ENCODE assay signal across 8 cellular contexts in the genomic region with DNA sequence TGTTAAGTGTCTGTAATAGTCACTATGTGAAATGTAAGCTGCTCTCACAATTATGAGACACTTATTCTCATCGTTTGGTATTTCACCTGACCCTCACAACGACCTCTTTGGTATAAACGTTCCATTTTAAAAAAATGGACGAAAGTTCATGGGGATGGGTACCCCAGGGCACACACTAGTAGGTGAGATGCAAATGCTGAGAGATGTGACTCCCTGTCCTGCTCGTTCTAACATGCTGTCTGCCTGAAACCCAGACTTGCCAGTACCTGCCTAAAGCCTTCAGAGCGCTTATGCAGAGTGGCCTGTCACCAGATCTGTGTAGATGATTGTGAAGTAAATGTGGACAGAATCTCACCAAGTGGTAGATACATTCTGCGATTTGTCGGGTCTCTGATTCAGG. TPM values are rescaled to one million over a fixed set of nuclear protein-coding genes. Genes with fewer than 3 reads are reported as not detected.
DNase-seq lines count a peak whose midpoint lies in the region; ATAC-seq and TF ChIP-seq lines count a peak whose summit lies in the region.
"Not testable (repeated sequence)": the region's sequence is repeated elsewhere in the genome, so short reads cannot be mapped to it uniquely, and the experiment has no call there.

No MANE protein-coding gene starts in this region.

- H3K9me2 ChIP-seq in PC-9 (ENCODE audit: insufficient read depth), result not testable (repeated sequence)

- H2AFZ ChIP-seq in PC-9, result peak overlapping the region; percentile 74; the same call in 1 of the 2 replicates

- H3F3A ChIP-seq in PC-9 (ENCODE audit: insufficient read depth, low read depth), result not testable (repeated sequence)

- H3K4me1 ChIP-seq in PC-9 (replicated peaks; ENCODE audit: insufficient read depth); foreskin keratinocyte; muscle layer of colon (ENCODE audit: insufficient read depth, low read length); stomach: not testable (repeated sequence)

- TF ChIP-seq POLR2A in stomach (IDR thresholded peaks at IDR 0.05), result not testable (repeated sequence)

- not testable (repeated sequence) for TF ChIP-seq CTCF in PC-9 (conservative IDR thresholded peaks at IDR 0.05); astrocyte of the cerebellum (IDR thresholded peaks at IDR 0.05; ENCODE audit: low read depth, low read length, missing control alignments); foreskin keratinocyte (conservative IDR thresholded peaks at IDR 0.05); stomach (IDR thresholded peaks at IDR 0.05)

- peak overlapping the region; percentile 81 for H3K4me2 ChIP-seq in PC-9

- CTCF ChIA-PET in PC-9 (lab: Charles Lee), result not testable (repeated sequence)

- H3K36me3 ChIP-seq in PC-9 (ENCODE audit: low read depth); muscle layer of colon (ENCODE audit: insufficient read depth, low read length); stomach: not testable (repeated sequence)

- not testable (repeated sequence) for H3K9me3 ChIP-seq in PC-9 (ENCODE audit: insufficient read depth, low read depth); muscle layer of colon (ENCODE audit: low read length); stomach

- ATAC-seq in GM21515 (IDR thresholded peaks at IDR 0.05; ENCODE audit: unreplicated experiment) (peak; percentile 25), HG03103 (IDR thresholded peaks at IDR 0.05; ENCODE audit: low read depth, unreplicated experiment) (peak; percentile 17), foreskin keratinocyte (peak; percentile 92)

- peak; percentile 0 for DNase-seq in EL
- not testable (repeated sequence) for DNase-seq in PC-9; astrocyte of the cerebellum (ENCODE audit: low read depth); stomach
- DNase-seq in foreskin keratinocyte, result peak; percentile 59 to 77

- H3K4me3 ChIP-seq in PC-9 (peak overlapping the region; percentile 62), astrocyte of the cerebellum (ENCODE audit: low read depth, low read length) (peak overlapping the region; percentile 45), muscle layer of colon (ENCODE audit: low read depth in 1 of 2, low read length in 2 of 2) (peak overlapping the region; percentile 13 to 59), stomach (peak overlapping the region; percentile 49 to 59 (median 54))

- not testable (repeated sequence) for H3K9ac ChIP-seq in muscle layer of colon (ENCODE audit: low read length)

- in situ Hi-C loops in astrocyte of the cerebellum (cut with HindIII; ENCODE audit: low sequenced_read_pairs), result not testable (repeated sequence)

- BruUV-seq in PC-9 (replicated peaks; lab: Mats Ljungman, UMichigan), result not testable (repeated sequence)

- intact Hi-C loops in PC-9 (cut with micrococcal nuclease; ENCODE audit: unreplicated experiment); stomach (cut with DNase I; ENCODE audit: low total_unique reads): not testable (repeated sequence)

- H3K27ac ChIP-seq in PC-9; muscle layer of colon (ENCODE audit: low read depth, low read length): not testable (repeated sequence)
- peak overlapping the region; percentile 72 for H3K27ac ChIP-seq in foreskin keratinocyte
- peak overlapping the region in 4 of 5 donors; percentile 60 to 81 (median 71) for H3K27ac ChIP-seq in stomach

- POLR2A ChIA-PET in PC-9 (lab: Charles Lee; ENCODE audit: unreplicated experiment), result not testable (repeated sequence)

- not testable (repeated sequence) for TF ChIP-seq EP300 in stomach (IDR thresholded peaks at IDR 0.05)

- not testable (repeated sequence) for H4K20me1 ChIP-seq in PC-9 (ENCODE audit: insufficient read depth)

- H3K27me3 ChIP-seq in PC-9 (ENCODE audit: insufficient read depth, low read depth); foreskin keratinocyte; muscle layer of colon (ENCODE audit: control insufficient read depth in 1 of 2, insufficient read depth in 2 of 2, low read length in 2 of 2); stomach: not testable (repeated sequence)

- 1 to 14% (median 7%) methylated on average over 5 to 6 of the region's 8 CpGs for WGBS in stomach, 5 donors

- not testable (repeated sequence) for H3K79me2 ChIP-seq in PC-9 (ENCODE audit: low read depth)

RNA-seq across cellular contexts. Expression of a gene that starts 0.6 kb away (rescaled TPM):
- total RNA-seq in PC-9 (2021) (2.8 and 4.1 TPM in 2 replicates), foreskin keratinocyte (3.6 and 4.1 TPM in 2 replicates), stomach (10 to 100 TPM in 1 of 5 donors, 1 to 10 TPM in 4; 2.6 to 18.7 (median 4.8) TPM)
- polyA plus RNA-seq in foreskin keratinocyte (0.85 and 1.2 TPM in 2 replicates), stomach (1 to 10 TPM; 1.4 to 1.9 (median 1.4) TPM)

Comparison
In these comparisons a context has a peak if more than half of its experiments do, and no peak if none do; other contexts are left out.
1. ATAC-seq: peak in every context shown above with its lines; median percentile 92 in foreskin keratinocyte; 25 in GM21515; 17 in HG03103.